ENCODE assay signal across 8 cellular contexts in genomic region chr6:123803456-123803861, GRCh38. TPM values are rescaled to one million over a fixed set of nuclear protein-coding genes. Genes with fewer than 3 reads are reported as not detected.
DNase-seq lines count a peak whose midpoint lies in the region; ATAC-seq and TF ChIP-seq lines count a peak whose summit lies in the region.

No MANE protein-coding gene starts in this region.

- H3K4me3 ChIP-seq in AG04449 (ENCODE audit: low read depth, low read length) (peak overlapping the region; percentile 42), dorsolateral prefrontal cortex (peak overlapping the region; percentile 50 to 89 (median 78))

- no peak for TF ChIP-seq CTCF in AG04449 (IDR thresholded peaks at IDR 0.05; ENCODE audit: insufficient read depth, low read length, missing control alignments)
- peak in 1 of 56 donors; percentile 5 for TF ChIP-seq CTCF in dorsolateral prefrontal cortex (IDR thresholded peaks at IDR 0.05 in 54 of 56, conservative IDR thresholded peaks at IDR 0.05 in 2 of 56; ENCODE audit: low read depth in 1 of 56, partially characterized antibody in 56 of 56)

- POLR2A ChIA-PET in AG04449 (lab: Yijun Ruan, JAX) = no interaction called here

- H3K27ac ChIP-seq in dorsolateral prefrontal cortex = peak overlapping the region in 56 of 59 donors; percentile 6 to 96 (median 87)

- peaks cover 0 to 10% of the 10 kb centered on the region in 2 donors for H3K4me1 Mint-ChIP-seq in natural killer cell treated with Interleukin-12 subunit alpha and Interleukin-12 subunit beta and Interleukin-15 and Interleukin-18, amount 100 ng/mL, for 72 hours (ENCODE audit: low read depth in 2 of 2)

- DNase-seq in AG04449 (ENCODE audit: low read depth, low spot score) (no peak), dorsolateral prefrontal cortex (peak in 1 of 10 donors; percentile 9), NCI-H2107 treated with DMSO at 0.1 percent for 48 hours (lab: John Stamatoyannopoulos, UW; ENCODE audit: unreplicated experiment) (no peak), MV-4-11 (lab: John Stamatoyannopoulos, UW) (no peak)
- no peak for DNase-seq in natural killer cell treated with Interleukin-12 subunit alpha and Interleukin-12 subunit beta and Interleukin-15 and Interleukin-18, amount 100 ng/mL, for 72 hours (ENCODE audit: low spot score)

- intact Hi-C loops in dorsolateral prefrontal cortex (cut with DNase I) = loop anchor here (2.0 to 5.0 kb wide), 5 partner anchors 84 to 994 kb away; no protein-coding TSS in a partner anchor

- peak; percentile 20 for ATAC-seq in GM19395 (IDR thresholded peaks at IDR 0.05; ENCODE audit: unreplicated experiment)
- peak; percentile 22 for ATAC-seq in HG03520 (IDR thresholded peaks at IDR 0.05; ENCODE audit: unreplicated experiment)
- peak; percentile 13 to 40 for ATAC-seq in natural killer cell treated with Interleukin-12 subunit alpha and Interleukin-12 subunit beta and Interleukin-15 and Interleukin-18, amount 100 ng/mL, for 72 hours
- ATAC-seq in HG03457 (IDR thresholded peaks at IDR 0.05; ENCODE audit: unreplicated experiment) = no peak

- H3K36me3 Mint-ChIP-seq in natural killer cell treated with Interleukin-12 subunit alpha and Interleukin-12 subunit beta and Interleukin-15 and Interleukin-18, amount 100 ng/mL, for 72 hours = peaks cover 10% of the 10 kb centered on the region

- no peaks in the 10 kb centered on the region for H3K9me3 Mint-ChIP-seq in natural killer cell treated with Interleukin-12 subunit alpha and Interleukin-12 subunit beta and Interleukin-15 and Interleukin-18, amount 100 ng/mL, for 72 hours

- peak overlapping the region; percentile 17 for H3K4me3 Mint-ChIP-seq in natural killer cell treated with Interleukin-12 subunit alpha and Interleukin-12 subunit beta and Interleukin-15 and Interleukin-18, amount 100 ng/mL, for 72 hours

- peaks cover 20 to 31% of the 10 kb centered on the region in 2 donors for H3K27me3 Mint-ChIP-seq in natural killer cell treated with Interleukin-12 subunit alpha and Interleukin-12 subunit beta and Interleukin-15 and Interleukin-18, amount 100 ng/mL, for 72 hours

- CTCF ChIA-PET in AG04449 (lab: Yijun Ruan, JAX) = interaction anchor here (1.1 to 2.7 kb wide), 9 partner anchors 11 to 1054 kb away, joined by 4 to 52 read pairs (median 9); no protein-coding TSS in a partner anchor

- no peak overlapping the region for H3K27ac Mint-ChIP-seq in natural killer cell treated with Interleukin-12 subunit alpha and Interleukin-12 subunit beta and Interleukin-15 and Interleukin-18, amount 100 ng/mL, for 72 hours

- peaks cover 0 to 3% (median 0%) of the 10 kb centered on the region in 45 donors for H3K27me3 ChIP-seq in dorsolateral prefrontal cortex

RNA-seq across cellular contexts. Expression of gene NKAIN2, which starts 0.2 kb away (rescaled TPM):
- 100 to 1,000 TPM in 4 of 120 experiments, 10 to 100 TPM in 116; 19.9 to 121 (median 54.2) TPM for total RNA-seq in dorsolateral prefrontal cortex
- total RNA-seq in natural killer cell treated with Interleukin-12 subunit alpha and Interleukin-12 subunit beta and Interleukin-15 and Interleukin-18, amount 100 ng/mL, for 72 hours = not detected

Comparison
In these comparisons a context has a peak if more than half of its experiments do, and no peak if none do; other contexts are left out.
1. RNA of gene NKAIN2, which starts 0.2 kb away (total RNA-seq): 19.9 to 121 TPM in dorsolateral prefrontal cortex; not detected in natural killer cell treated with Interleukin-12 subunit alpha and Interleukin-12 subunit beta and Interleukin-15 and Interleukin-18, amount 100 ng/mL, for 72 hours; every median in the first group is over 10 times any median in the second.